Comparison of ENCODE assay signal across 17 cellular contexts in genomic region chr2:113918229-113918628, GRCh38.
"Had no signal": no experiment of that assay in that cellular context is flagged by ENCODE, and none has a peak within 500 bp of the region (broad histone marks: within the 10 kb centered on the region; RNA-seq: fewer than 3 reads in every experiment).

No MANE protein-coding gene starts in this region.

- H3K4me1 ChIP-seq: neural progenitor cell, thyroid gland, upper lobe of right lung had no signal

- H3K4me2 ChIP-seq: neural progenitor cell had no signal

- H3K27ac ChIP-seq: foreskin keratinocyte, neural progenitor cell, thyroid gland, upper lobe of right lung had no signal

- ATAC-seq: foreskin keratinocyte, left cardiac atrium, T-cell, upper lobe of right lung had no signal

- H3K27me3 ChIP-seq: foreskin keratinocyte, neural progenitor cell, spleen, thyroid gland, upper lobe of right lung had no signal

- DNase-seq: activated CD4-positive, alpha-beta T cell treated with anti-CD3 and anti-CD28 coated beads, Interleukin-2, amount 50 U/mL, for 4 hours; activated effector memory CD4-positive, alpha-beta T cell treated with anti-CD3 and anti-CD28 coated beads, Interleukin-2, amount 50 U/mL, for 16 hours; central memory CD4-positive, alpha-beta T cell; dermis blood vessel endothelial cell; effector CD8-positive, alpha-beta T cell; foreskin keratinocyte; glutamatergic neuron; hippocampal formation; left cardiac atrium; spleen; stimulated activated CD4-positive, alpha-beta T cell treated with anti-CD3 and anti-CD28 coated beads, Interleukin-4, amount 100 ng/mL, for 1 hour; substantia nigra; T-cell; thyroid gland; upper lobe of right lung had no signal

- FAIRE-seq: astrocyte had no signal

- H3K9me3 ChIP-seq: spleen, thyroid gland, upper lobe of right lung had no signal

- H2AFZ ChIP-seq: neural progenitor cell had no signal

- H3K4me3 ChIP-seq: neural progenitor cell, spleen, thyroid gland, upper lobe of right lung had no signal

- H3K9ac ChIP-seq: neural progenitor cell had no signal
